Comparison of ENCODE assay signal across 8 cellular contexts in genomic region chr10:43407576-43408330, GRCh38. TPM values are rescaled to one million over a fixed set of nuclear protein-coding genes. Genes with fewer than 3 reads are reported as not detected.
DNase-seq lines count a peak whose midpoint lies in the region; ATAC-seq and TF ChIP-seq lines count a peak whose summit lies in the region.

No MANE protein-coding gene starts in this region.

- H3K27me3 ChIP-seq in foreskin keratinocyte (no peaks in the 10 kb centered on the region), neutrophil (no peaks in the 10 kb centered on the region)

- peaks cover 30% of the 10 kb centered on the region for H3K4me1 ChIP-seq in foreskin keratinocyte
- peaks cover 43 to 55% of the 10 kb centered on the region in 2 experiments for H3K4me1 ChIP-seq in neutrophil (ENCODE audit: control insufficient read depth in 1 of 2, insufficient read depth in 1 of 2, low read depth in 1 of 2, low read length in 1 of 2)

- peak; percentile 56 for TF ChIP-seq CTCF in foreskin keratinocyte (conservative IDR thresholded peaks at IDR 0.05)
- TF ChIP-seq CTCF in neutrophil (IDR thresholded peaks at IDR 0.05), result no peak

- ATAC-seq in GM21619 (IDR thresholded peaks at IDR 0.05; ENCODE audit: unreplicated experiment), result peak; percentile 46
- ATAC-seq in foreskin keratinocyte, result peak; percentile 54

- no peaks in the 10 kb centered on the region for H3K36me3 ChIP-seq in neutrophil

- no peak for TF ChIP-seq EP300 in Ishikawa (IDR thresholded peaks at IDR 0.05; ENCODE audit: borderline replicate concordance)

- TF ChIP-seq RAD21 in Ishikawa (IDR thresholded peaks at IDR 0.05; ENCODE audit: low read depth), result no peak

- H3K27ac ChIP-seq in foreskin keratinocyte, result peak overlapping the region; percentile 96
- H3K27ac ChIP-seq in neutrophil, result peak overlapping the region; percentile 97
- H3K27ac ChIP-seq in substantia nigra (ENCODE audit: low read depth, low read length, poor library complexity, severe bottlenecking), result peak overlapping the region; percentile 93

- peak; percentile 89 for DNase-seq in EL
- peak; percentile 62 to 81 for DNase-seq in SHP77 (lab: John Stamatoyannopoulos, UW)
- DNase-seq in activated gamma-delta T cell treated with anti-CD3 and anti-CD28 coated beads, Interleukin-2, amount 50 U/mL, for 16 hours (ENCODE audit: low read depth), result peak; percentile 78
- DNase-seq in foreskin keratinocyte, result peak; percentile 74 to 86
- peak in 48 of 49 donors; percentile 20 to 84 (median 61) for DNase-seq in substantia nigra (lab: John Stamatoyannopoulos, UW)

- H3K9me3 ChIP-seq in neutrophil, result no peaks in the 10 kb centered on the region

- peak overlapping the region; percentile 87 to 89 for H3K4me3 ChIP-seq in neutrophil (ENCODE audit: low read depth in 1 of 2, low read length in 1 of 2)

TF ChIP-seq in Ishikawa, 13 proteins besides CTCF, POLR2A, EP300 and RAD21:
- TF ChIP-seq YY1 (IDR thresholded peaks at IDR 0.05; ENCODE audit: low read depth) (peak; percentile 11), TEAD4 (IDR thresholded peaks at IDR 0.05) (peak; percentile 53), CEBPB (IDR thresholded peaks at IDR 0.05) (peak; percentile 99), FOXM1 (IDR thresholded peaks at IDR 0.05; ENCODE audit: borderline replicate concordance, low read depth) (no peak), NFIC (IDR thresholded peaks at IDR 0.05) (no peak), TAF1 (IDR thresholded peaks at IDR 0.05; ENCODE audit: low read depth) (peak; percentile 53; the same call in 1 of the 2 replicates), EGR1 (IDR thresholded peaks at IDR 0.05) (peak; percentile 96), TCF12 (IDR thresholded peaks at IDR 0.05; ENCODE audit: low read depth) (no peak), USF1 (IDR thresholded peaks at IDR 0.05) (peak; percentile 89), ZBTB7A (IDR thresholded peaks at IDR 0.05; ENCODE audit: low read depth) (no peak), CREB1 (IDR thresholded peaks at IDR 0.05; ENCODE audit: low read depth) (no peak), REST (IDR thresholded peaks at IDR 0.05; ENCODE audit: low read depth) (no peak)
- TF ChIP-seq, protein P1, sequence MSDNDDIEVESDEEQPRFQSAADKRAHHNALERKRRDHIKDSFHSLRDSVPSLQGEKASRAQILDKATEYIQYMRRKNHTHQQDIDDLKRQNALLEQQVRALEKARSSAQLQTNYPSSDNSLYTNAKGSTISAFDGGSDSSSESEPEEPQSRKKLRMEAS (IDR thresholded peaks at IDR 0.05), result peak; percentile 95

RNA-seq across cellular contexts. Expression of gene HNRNPF, which starts 1.2 kb away (rescaled TPM):
- total RNA-seq in foreskin keratinocyte, result 267 and 292 TPM in 2 replicates
- polyA plus RNA-seq in foreskin keratinocyte, result 155 and 182 TPM in 2 replicates

RNA-seq across cellular contexts. Expression of gene ZNF487, which starts 29.2 kb away (rescaled TPM):
- total RNA-seq in foreskin keratinocyte, result 2.7 and 3.0 TPM in 2 replicates
- polyA plus RNA-seq in foreskin keratinocyte, result 1.5 and 2.3 TPM in 2 replicates

RNA-seq across cellular contexts. Expression of gene FXYD4, which starts 36.3 kb away (rescaled TPM):
- total RNA-seq in foreskin keratinocyte, result not detected in 2 replicates
- not detected in 2 replicates for polyA plus RNA-seq in foreskin keratinocyte

Comparison
In these comparisons a context has a peak if more than half of its experiments do, and no peak if none do; other contexts are left out.
1. Peak in every context shown above with its lines: DNase-seq, ATAC-seq, H3K4me3 ChIP-seq and H3K27ac ChIP-seq.